In genomic region chr10:18473424-18474110, GRCh38 we compare ENCODE assay signal across 15 cellular contexts.
DNase-seq lines count a peak whose midpoint lies in the region; ATAC-seq, FAIRE-seq and TF ChIP-seq lines count a peak whose summit lies in the region.
"Had no signal": no experiment of that assay in that cellular context is flagged by ENCODE, and none has a peak within 500 bp of the region (broad histone marks: within the 10 kb centered on the region; RNA-seq: fewer than 3 reads in every experiment).

No MANE protein-coding gene starts in this region.

- H3K9me3 ChIP-seq in AG04450 (ENCODE audit: control insufficient read depth, insufficient read depth, low read length) (no peaks in the 10 kb centered on the region), astrocyte (ENCODE audit: insufficient read depth, low read depth, low read length) (no peaks in the 10 kb centered on the region), heart left ventricle (no peaks in the 10 kb centered on the region), upper lobe of right lung (no peaks in the 10 kb centered on the region)
- H3K9me3 ChIP-seq: colonic mucosa, upper lobe of left lung had no signal

- ATAC-seq in heart left ventricle (peak; percentile 84 to 95 (median 95)), omental fat pad (ENCODE audit: low FRiP score) (peak; percentile 54), upper lobe of right lung (no peak), GM18519 (IDR thresholded peaks at IDR 0.05; ENCODE audit: low FRiP score, unreplicated experiment) (no peak)
- ATAC-seq: activated CD8-positive, alpha-beta T cell treated with anti-CD3 and anti-CD28 coated beads for 36 hours had no signal

- peaks cover 3% of the 10 kb centered on the region for H3K27me3 Mint-ChIP-seq in astrocyte (ENCODE audit: low read depth, unreplicated experiment)

- H3K27ac ChIP-seq in AG04450 (ENCODE audit: low read depth, low read length) (no peak overlapping the region), astrocyte (ENCODE audit: low read depth, low read length) (no peak overlapping the region), heart left ventricle (peak overlapping the region; percentile 76 to 93 (median 85)), upper lobe of right lung (no peak overlapping the region)
- H3K27ac ChIP-seq: colonic mucosa, upper lobe of left lung had no signal

- 34 to 38% (median 37%) methylated on average over 12 of the region's 12 CpGs for WGBS in heart left ventricle, 4 donors

- no peaks in the 10 kb centered on the region for H4K20me1 ChIP-seq in astrocyte (ENCODE audit: insufficient read depth, low read length)

- CTCF ChIA-PET in AG04450 (lab: Charles Lee), result no interaction called here

- TF ChIP-seq CTCF in AG04450 (IDR thresholded peaks at IDR 0.05; ENCODE audit: low read depth, low read length) (no peak), astrocyte (IDR thresholded peaks at IDR 0.05; ENCODE audit: insufficient read depth, low read depth, low read length) (no peak), heart left ventricle (IDR thresholded peaks at IDR 0.05) (no peak), omental fat pad (IDR thresholded peaks at IDR 0.05) (no peak), upper lobe of right lung (IDR thresholded peaks at IDR 0.05) (no peak)

- H3K36me3 ChIP-seq in astrocyte (ENCODE audit: insufficient read depth, low read length) (no peaks in the 10 kb centered on the region), heart left ventricle (no peaks in the 10 kb centered on the region), upper lobe of right lung (no peaks in the 10 kb centered on the region)
- H3K36me3 ChIP-seq: colonic mucosa, upper lobe of left lung had no signal

- H3K27me3 ChIP-seq in AG04450 (ENCODE audit: control insufficient read depth, insufficient read depth, low read length) (peaks cover 2% of the 10 kb centered on the region), astrocyte (ENCODE audit: insufficient read depth, low read length) (no peaks in the 10 kb centered on the region), heart left ventricle (no peaks in the 10 kb centered on the region), upper lobe of right lung (no peaks in the 10 kb centered on the region)
- H3K27me3 ChIP-seq: colonic mucosa, upper lobe of left lung had no signal

- FAIRE-seq in astrocyte (lab: Jason Lieb, UNC), result no peak

- H3K4me3 Mint-ChIP-seq in astrocyte (ENCODE audit: unreplicated experiment), result no peak overlapping the region
- H3K4me3 Mint-ChIP-seq: activated CD8-positive, alpha-beta T cell treated with anti-CD3 and anti-CD28 coated beads for 36 hours; natural killer cell treated with Interleukin-12 subunit alpha and Interleukin-12 subunit beta and Interleukin-15 and Interleukin-18, amount 100 ng/mL, for 72 hours had no signal

- intact Hi-C loops in heart left ventricle (cut with DNase I), result loop anchor here in 4 of 10 donors (1.0 to 10.0 kb wide), 5 partner anchors 9 to 159 kb away; no protein-coding TSS in a partner anchor
- intact Hi-C loops in upper lobe of right lung (cut with DNase I), result no loop called here

- H3K9me3 Mint-ChIP-seq in astrocyte (ENCODE audit: unreplicated experiment), result no peaks in the 10 kb centered on the region
- H3K9me3 Mint-ChIP-seq: activated CD8-positive, alpha-beta T cell treated with anti-CD3 and anti-CD28 coated beads for 36 hours; natural killer cell treated with Interleukin-12 subunit alpha and Interleukin-12 subunit beta and Interleukin-15 and Interleukin-18, amount 100 ng/mL, for 72 hours had no signal

- DNase-seq in AG04450 (ENCODE audit: low read depth, low spot score) (peak; percentile 63), astrocyte (ENCODE audit: low read depth) (peak; percentile 55), heart left ventricle (peak in 4 of 5 donors; percentile 33 to 58 (median 51)), omental fat pad (ENCODE audit: low spot score) (no peak), occipital lobe (lab: John Stamatoyannopoulos, UW) (no peak), upper lobe of right lung (no peak), glomerular visceral epithelial cell (ENCODE audit: extremely low spot score) (no peak)
- DNase-seq: activated CD8-positive, alpha-beta T cell treated with anti-CD3 and anti-CD28 coated beads for 36 hours; activated gamma-delta T cell; colonic mucosa; NCI-H1092 treated with DMSO at 0.1 percent for 48 hours; SHP77 treated with DMSO at 0.1 percent for 48 hours; upper lobe of left lung had no signal

- peak in 1 of 2 donors; percentile 50 for TF ChIP-seq POLR2A in heart left ventricle (IDR thresholded peaks at IDR 0.05)

- H3K4me1 ChIP-seq in astrocyte (ENCODE audit: insufficient read depth, low read length) (no peaks in the 10 kb centered on the region), heart left ventricle (peaks cover 0 to 36% (median 14%) of the 10 kb centered on the region in 12 donors), upper lobe of right lung (no peaks in the 10 kb centered on the region)
- H3K4me1 ChIP-seq: colonic mucosa, upper lobe of left lung had no signal

- H3K4me1 Mint-ChIP-seq in astrocyte (ENCODE audit: low read depth, unreplicated experiment), result no peaks in the 10 kb centered on the region

- H3K9ac ChIP-seq in astrocyte (ENCODE audit: low read length), result no peak overlapping the region

- H3K4me2 ChIP-seq in astrocyte (ENCODE audit: low read length), result peak overlapping the region; percentile 15

- no peak overlapping the region for H3K27ac Mint-ChIP-seq in astrocyte (ENCODE audit: unreplicated experiment)
- H3K27ac Mint-ChIP-seq: activated CD8-positive, alpha-beta T cell treated with anti-CD3 and anti-CD28 coated beads for 36 hours; natural killer cell treated with Interleukin-12 subunit alpha and Interleukin-12 subunit beta and Interleukin-15 and Interleukin-18, amount 100 ng/mL, for 72 hours had no signal

- no peak overlapping the region for H3K4me3 ChIP-seq in AG04450 (ENCODE audit: low read depth, low read length)
- no peak overlapping the region for H3K4me3 ChIP-seq in astrocyte (ENCODE audit: insufficient read depth, low read depth, low read length)
- H3K4me3 ChIP-seq in heart left ventricle, result peak overlapping the region in 2 of 12 donors; percentile 9 to 16
- no peak overlapping the region for H3K4me3 ChIP-seq in upper lobe of right lung
- H3K4me3 ChIP-seq: colonic mucosa, upper lobe of left lung had no signal

- POLR2A ChIA-PET in AG04450 (lab: Yijun Ruan, JAX), result no interaction called here

- H3K79me2 ChIP-seq in astrocyte (ENCODE audit: insufficient read depth, low read length), result no peaks in the 10 kb centered on the region

- no peak overlapping the region for H2AFZ ChIP-seq in astrocyte (ENCODE audit: low read depth, low read length)

- no peaks in the 10 kb centered on the region for H3K36me3 Mint-ChIP-seq in astrocyte (ENCODE audit: low read depth, unreplicated experiment)
- H3K36me3 Mint-ChIP-seq: natural killer cell treated with Interleukin-12 subunit alpha and Interleukin-12 subunit beta and Interleukin-15 and Interleukin-18, amount 100 ng/mL, for 72 hours had no signal

Comparison
In these comparisons a context has a peak if more than half of its experiments do, and no peak if none do; other contexts are left out.
1. DNase-seq: peak in AG04450 (single experiment), astrocyte (single experiment) and heart left ventricle (4 of 5); none in omental fat pad (single experiment), occipital lobe (single experiment), upper lobe of right lung (single experiment) and glomerular visceral epithelial cell (single experiment).
2. H3K27ac ChIP-seq: peak in heart left ventricle (12 of 12); none in AG04450 (single experiment), astrocyte (single experiment) and upper lobe of right lung (single experiment).
3. ATAC-seq: peak in heart left ventricle (4 of 4) and omental fat pad (single experiment); none in upper lobe of right lung (single experiment) and GM18519 (single experiment).